In the genomic region with DNA sequence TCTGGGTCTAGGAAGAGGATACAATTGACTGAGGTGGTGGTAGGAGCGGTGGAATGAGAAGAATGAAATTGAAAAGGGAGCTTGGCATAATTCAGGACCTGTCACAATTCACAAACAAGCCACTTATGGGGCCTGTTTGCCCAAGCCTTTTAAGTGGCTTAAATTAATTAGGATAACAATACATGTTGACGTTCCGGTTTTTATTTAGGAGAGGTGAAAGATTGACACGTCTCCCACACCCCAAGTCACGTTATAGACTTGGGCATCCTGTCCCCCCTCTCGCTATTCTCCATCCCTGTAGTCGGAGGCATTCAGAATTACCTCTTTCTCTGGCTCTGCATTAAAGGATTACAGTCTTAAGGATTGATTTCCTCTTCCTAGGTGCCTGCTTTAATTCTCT, we compare ENCODE assay signal across 1 cellular context.
TF ChIP-seq lines count a peak whose summit lies in the region.

No MANE protein-coding gene starts in this region.

TF ChIP-seq in IMR-90, 13 proteins besides CTCF, POLR2A, EP300 and RAD21:
- TF ChIP-seq RFX5 (IDR thresholded peaks at IDR 0.05; ENCODE audit: low read depth, low read length) = no peak
- no peak for TF ChIP-seq BHLHE40 (IDR thresholded peaks at IDR 0.05; ENCODE audit: low read depth, low read length)
